In the genomic region with DNA sequence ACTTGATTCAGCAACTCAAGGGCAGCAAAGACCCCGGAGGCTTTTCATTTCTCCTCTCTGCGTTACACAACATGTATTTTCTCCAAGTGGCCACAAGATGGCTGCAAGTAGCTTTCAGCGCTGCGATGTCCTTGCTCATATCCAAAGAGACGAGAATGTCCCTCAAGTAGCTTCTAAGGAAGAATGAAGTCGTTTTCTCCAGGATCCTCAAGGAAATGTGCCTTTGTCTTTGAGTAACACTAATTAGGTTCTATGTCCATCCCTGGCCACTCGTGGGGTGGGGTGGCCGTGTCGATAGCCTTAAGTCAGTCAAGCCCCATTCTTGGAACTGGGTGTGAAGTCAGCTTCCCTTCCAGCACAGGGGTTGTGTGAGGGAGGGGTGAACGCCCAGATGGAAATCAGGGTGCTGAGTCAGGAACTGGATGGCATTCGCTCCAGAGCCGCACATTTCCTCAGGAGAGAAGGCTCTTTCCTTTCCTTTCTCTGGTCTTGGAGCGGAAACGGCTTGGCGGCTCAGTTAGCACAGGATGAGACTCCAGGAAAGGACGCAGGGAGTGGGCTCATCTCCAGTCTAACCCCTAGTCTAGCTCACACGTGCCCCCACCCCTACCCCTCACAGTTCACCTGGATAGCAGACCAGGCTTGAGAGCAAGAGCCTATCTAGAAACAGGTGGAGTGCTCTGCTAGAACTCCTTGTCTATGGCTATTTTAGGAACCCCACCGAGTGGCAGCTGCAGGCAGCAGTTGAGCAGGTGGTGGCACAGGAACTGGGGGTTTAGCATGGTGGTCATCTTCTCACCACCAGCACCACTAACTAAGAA, we compare ENCODE assay signal across 1 cellular context.
TF ChIP-seq lines count a peak whose summit lies in the region.

No MANE protein-coding gene starts in this region.

TF ChIP-seq in HepG2, 621 proteins besides CTCF, POLR2A, EP300 and RAD21:
- TF ChIP-seq TEF (CRISPR knock-in tag; IDR thresholded peaks at IDR 0.05): peak; percentile 92
- TF ChIP-seq ZNF784 (CRISPR knock-in tag; IDR thresholded peaks at IDR 0.05; ENCODE audit: borderline replicate concordance): no peak
- peak; percentile 61; the same call in 1 of the 2 replicates for TF ChIP-seq CEBPG (CRISPR knock-in tag; IDR thresholded peaks at IDR 0.05)
- peak; percentile 79 for TF ChIP-seq STAG1 (CRISPR knock-in tag; IDR thresholded peaks at IDR 0.05)
- no peak for TF ChIP-seq MXD4 (CRISPR knock-in tag; IDR thresholded peaks at IDR 0.05)
- TF ChIP-seq SMC3 (IDR thresholded peaks at IDR 0.05; ENCODE audit: low read length): peak; percentile 75
- TF ChIP-seq CEBPB (IDR thresholded peaks at IDR 0.05; ENCODE audit: borderline replicate concordance, low read depth, low read length): peak; percentile 52; the same call in 1 of the 2 replicates
TF ChIP-seq in HepG2: peak in this region for 5.
